In the genomic region with DNA sequence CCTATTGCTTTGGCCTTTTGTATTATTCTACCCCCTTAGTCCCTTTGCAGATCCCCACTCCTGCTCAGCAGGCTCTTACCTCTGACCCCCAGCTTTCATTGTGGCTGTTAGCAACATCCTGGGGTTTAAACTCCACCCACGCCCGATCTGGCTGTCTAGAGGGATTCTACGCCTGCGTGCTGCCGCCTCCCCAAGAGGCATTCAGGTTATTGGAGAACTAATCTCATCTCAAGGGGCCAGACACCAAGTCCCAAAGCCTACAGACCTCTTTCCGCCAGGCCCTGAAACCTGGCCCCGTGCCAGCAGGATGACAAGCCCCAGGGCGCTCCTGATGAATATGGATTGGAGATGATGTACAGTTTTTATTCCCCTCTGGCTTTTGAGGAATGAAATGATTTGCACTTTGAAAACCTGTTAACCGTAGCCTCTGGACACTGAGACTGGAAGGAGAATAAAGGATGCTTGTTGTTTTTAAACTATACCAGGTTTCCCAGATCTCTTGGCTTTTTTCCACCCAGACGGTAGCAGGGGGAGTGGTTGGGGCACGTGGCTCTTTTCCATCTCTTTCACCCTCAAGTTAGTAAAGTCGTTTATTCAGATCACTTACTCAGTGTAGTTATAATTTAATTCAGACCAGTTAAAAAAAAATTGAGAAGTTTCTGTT, we compare ENCODE assay signal across 13 cellular contexts. TPM values are rescaled to one million over a fixed set of nuclear protein-coding genes. Genes with fewer than 3 reads are reported as not detected.
DNase-seq lines count a peak whose midpoint lies in the region; ATAC-seq, FAIRE-seq and TF ChIP-seq lines count a peak whose summit lies in the region.
"Had no signal": no experiment of that assay in that cellular context is flagged by ENCODE, and none has a peak within 500 bp of the region (broad histone marks: within the 10 kb centered on the region; RNA-seq: fewer than 3 reads in every experiment).

No MANE protein-coding gene starts in this region.

- H2AFZ ChIP-seq in PC-3 (ENCODE audit: low read length) (no peak overlapping the region), hepatocyte (no peak overlapping the region)

- WGBS in hepatocyte (ENCODE audit: low lambda C conversion rate, missing lambda C conversion rate) = 42% methylated on average over 12 of the region's 12 CpGs

- no peak for FAIRE-seq in GM12892 (lab: Jason Lieb, UNC)

- H3K9me3 ChIP-seq in CD4-positive, CD25-positive, alpha-beta regulatory T cell (ENCODE audit: control insufficient read depth in 2 of 2, low read length in 2 of 2) = no peaks in the 10 kb centered on the region
- no peaks in the 10 kb centered on the region for H3K9me3 ChIP-seq in PC-3 (ENCODE audit: low read length)
- H3K9me3 ChIP-seq in hepatocyte (ENCODE audit: low read depth) = no peaks in the 10 kb centered on the region
- H3K9me3 ChIP-seq: colonic mucosa, heart left ventricle had no signal

- BruUV-seq in PC-3 (replicated peaks; lab: Mats Ljungman, UMichigan) = no TSS peak

- TF ChIP-seq CTCF in PC-3 (conservative IDR thresholded peaks at IDR 0.05; ENCODE audit: low read depth, low read length) (no peak), hepatocyte (IDR thresholded peaks at IDR 0.05; ENCODE audit: poor library complexity) (no peak), GM10266 (IDR thresholded peaks at IDR 0.05; ENCODE audit: control insufficient read depth, insufficient read depth, low read depth, missing control alignments) (no peak)

- intact Hi-C loops in PC-3 (cut with micrococcal nuclease) = no loop called here

- ATAC-seq in CD4-positive, CD25-positive, alpha-beta regulatory T cell (ENCODE audit: low read depth in 2 of 2) = no peak
- no peak for ATAC-seq in PC-3
- ATAC-seq: activated T-helper 17 cell treated with anti-CD3 and anti-CD28 coated beads, Interleukin-2, amount 50 U/mL, for 72 hours had no signal

- peak overlapping the region in 2 of 3 donors; percentile 11 to 57 for H3K27ac Mint-ChIP-seq in CD4-positive, CD25-positive, alpha-beta regulatory T cell
- H3K27ac Mint-ChIP-seq: activated T-helper 17 cell treated with anti-CD3 and anti-CD28 coated beads, Interleukin-2, amount 50 U/mL, for 72 hours had no signal

- H3K9ac ChIP-seq in PC-3 (ENCODE audit: low read length) = no peak overlapping the region

- H3K27me3 ChIP-seq in CD4-positive, CD25-positive, alpha-beta regulatory T cell (ENCODE audit: control insufficient read depth, insufficient read depth, low read length) = no peaks in the 10 kb centered on the region
- H3K27me3 ChIP-seq in PC-3 (ENCODE audit: low read length) = no peaks in the 10 kb centered on the region
- H3K27me3 ChIP-seq in hepatocyte = no peaks in the 10 kb centered on the region
- H3K27me3 ChIP-seq: colonic mucosa, heart left ventricle had no signal

- no peaks in the 10 kb centered on the region for H3F3A ChIP-seq in PC-3 (ENCODE audit: low read length, unreplicated experiment)

- H3K4me1 ChIP-seq in CD4-positive, CD25-positive, alpha-beta regulatory T cell (ENCODE audit: control insufficient read depth, insufficient read depth, low read length, poor library complexity, severe bottlenecking) = peaks cover 13% of the 10 kb centered on the region
- H3K4me1 ChIP-seq in PC-3 (ENCODE audit: insufficient read depth, low read length) (peaks cover 16% of the 10 kb centered on the region), hepatocyte (ENCODE audit: insufficient read depth) (peaks cover 13% of the 10 kb centered on the region)
- H3K4me1 ChIP-seq: colonic mucosa had no signal

- peaks cover 8 to 11% (median 11%) of the 10 kb centered on the region in 4 donors for H3K4me1 Mint-ChIP-seq in CD4-positive, CD25-positive, alpha-beta regulatory T cell

- CTCF ChIA-PET in PC-3 (lab: Charles Lee) = interaction anchor here (0.8 kb wide), 1 partner anchor 25 kb away, joined by 3 read pairs; no protein-coding TSS in a partner anchor

- no peaks in the 10 kb centered on the region for H3K9me3 Mint-ChIP-seq in CD4-positive, CD25-positive, alpha-beta regulatory T cell
- H3K9me3 Mint-ChIP-seq: activated T-helper 17 cell treated with anti-CD3 and anti-CD28 coated beads, Interleukin-2, amount 50 U/mL, for 72 hours had no signal

- H3K4me2 ChIP-seq in PC-3 (ENCODE audit: low read length) (no peak overlapping the region), hepatocyte (no peak overlapping the region)

- POLR2A ChIA-PET in PC-3 (lab: Charles Lee; ENCODE audit: unreplicated experiment) = no interaction called here

- no peak for DNase-seq in CD4-positive, CD25-positive, alpha-beta regulatory T cell
- DNase-seq in NCI-H1092 treated with DMSO at 0.1 percent for 48 hours (lab: John Stamatoyannopoulos, UW) (peak; percentile 69), PC-3 (peak; percentile 18), hepatocyte (ENCODE audit: low spot score) (peak; percentile 24), GM10266 (ENCODE audit: extremely low spot score) (no peak), DMS53 (lab: John Stamatoyannopoulos, UW) (no peak), SKM-1 (lab: John Stamatoyannopoulos, UW; ENCODE audit: unreplicated experiment) (no peak), GM12892 (ENCODE audit: insufficient read length) (no peak)
- DNase-seq: colonic mucosa; stimulated activated CD4-positive, alpha-beta T cell treated with anti-CD3 and anti-CD28 coated beads, Interleukin-15, amount 100 ng/mL, for 24 hours had no signal

- H4K20me1 ChIP-seq in PC-3 (ENCODE audit: low read length) (no peaks in the 10 kb centered on the region), hepatocyte (ENCODE audit: insufficient read depth, poor library complexity, severe bottlenecking) (no peaks in the 10 kb centered on the region)

- H3K4me3 ChIP-seq in CD4-positive, CD25-positive, alpha-beta regulatory T cell (ENCODE audit: low read depth, low read length) = no peak overlapping the region
- H3K4me3 ChIP-seq in PC-3 (ENCODE audit: low read length) = no peak overlapping the region
- no peak overlapping the region for H3K4me3 ChIP-seq in hepatocyte
- H3K4me3 ChIP-seq: colonic mucosa, heart left ventricle had no signal

- H3K79me2 ChIP-seq in PC-3 (ENCODE audit: low read length) (no peaks in the 10 kb centered on the region), hepatocyte (no peaks in the 10 kb centered on the region)

- TF ChIP-seq POLR2A in GM12892 (IDR thresholded peaks at IDR 0.05; ENCODE audit: low read depth, low read length) = no peak

- no peak overlapping the region for H3K27ac ChIP-seq in CD4-positive, CD25-positive, alpha-beta regulatory T cell (ENCODE audit: insufficient read depth, low read length, poor library complexity, severe bottlenecking)
- H3K27ac ChIP-seq in PC-3 (ENCODE audit: low read length) (no peak overlapping the region), hepatocyte (no peak overlapping the region)
- H3K27ac ChIP-seq: C4-2B, colonic mucosa had no signal

- H3K4me3 Mint-ChIP-seq in CD4-positive, CD25-positive, alpha-beta regulatory T cell = peak overlapping the region in 1 of 4 donors; percentile 30
- H3K4me3 Mint-ChIP-seq: activated T-helper 17 cell treated with anti-CD3 and anti-CD28 coated beads, Interleukin-2, amount 50 U/mL, for 72 hours had no signal

- H3K36me3 Mint-ChIP-seq in CD4-positive, CD25-positive, alpha-beta regulatory T cell = peaks cover 24% of the 10 kb centered on the region

- no peaks in the 10 kb centered on the region for H3K9me2 ChIP-seq in PC-3 (replicated peaks; ENCODE audit: low read length)
- H3K9me2 ChIP-seq in hepatocyte (replicated peaks; ENCODE audit: insufficient read depth) = no peaks in the 10 kb centered on the region

- no peaks in the 10 kb centered on the region for H3K27me3 Mint-ChIP-seq in CD4-positive, CD25-positive, alpha-beta regulatory T cell
- H3K27me3 Mint-ChIP-seq: activated T-helper 17 cell treated with anti-CD3 and anti-CD28 coated beads, Interleukin-2, amount 50 U/mL, for 72 hours had no signal

- peaks cover 39% of the 10 kb centered on the region for H3K36me3 ChIP-seq in CD4-positive, CD25-positive, alpha-beta regulatory T cell (ENCODE audit: control insufficient read depth, insufficient read depth, low read length)
- H3K36me3 ChIP-seq in PC-3 (ENCODE audit: low read depth, low read length) (peaks cover 7% of the 10 kb centered on the region; the same call in 1 of the 2 replicates), hepatocyte (replicated peaks; ENCODE audit: insufficient read depth, low read depth) (no peaks in the 10 kb centered on the region)
- H3K36me3 ChIP-seq: colonic mucosa had no signal

RNA-seq across cellular contexts. Expression of a gene that starts 14.5 kb away (rescaled TPM):
- 78.3 TPM for total RNA-seq in CD4-positive, CD25-positive, alpha-beta regulatory T cell
- polyA plus RNA-seq in CD4-positive, CD25-positive, alpha-beta regulatory T cell = 10 to 100 TPM; 55.3 to 87.4 (median 68.3) TPM
- total RNA-seq in PC-3 (2014; rRNA removed) = 27.0 and 28.3 TPM in 2 replicates
- total RNA-seq in hepatocyte = 6.4 and 7.3 TPM in 2 replicates
- 5.9 and 6.4 TPM in 2 replicates for polyA plus RNA-seq in hepatocyte
- 13.8 TPM for polyA plus RNA-seq in GM12892 (2012; ENCODE audit: missing spikeins)

RNA-seq across cellular contexts. Expression of a gene that starts 51.5 kb away (rescaled TPM):
- total RNA-seq in CD4-positive, CD25-positive, alpha-beta regulatory T cell = 158 TPM
- 100 to 1,000 TPM; 224 to 258 (median 231) TPM for polyA plus RNA-seq in CD4-positive, CD25-positive, alpha-beta regulatory T cell
- total RNA-seq in PC-3 (2014; rRNA removed) (15.5 and 16.0 TPM in 2 replicates), hepatocyte (2.0 TPM in 2 replicates)
- 1.6 and 2.3 TPM in 2 replicates for polyA plus RNA-seq in hepatocyte
- 43.0 TPM for polyA plus RNA-seq in GM12892 (2012; ENCODE audit: missing spikeins)

Comparison
In these comparisons a context has a peak if more than half of its experiments do, and no peak if none do; other contexts are left out.
1. DNase-seq: peak in NCI-H1092 treated with DMSO at 0.1 percent for 48 hours (single experiment), PC-3 (single experiment) and hepatocyte (single experiment); none in CD4-positive, CD25-positive, alpha-beta regulatory T cell (0 of 3), GM10266 (single experiment), DMS53 (single experiment), SKM-1 (single experiment) and GM12892 (single experiment).